Comparison of ENCODE assay signal across 32 cellular contexts in the genomic region with DNA sequence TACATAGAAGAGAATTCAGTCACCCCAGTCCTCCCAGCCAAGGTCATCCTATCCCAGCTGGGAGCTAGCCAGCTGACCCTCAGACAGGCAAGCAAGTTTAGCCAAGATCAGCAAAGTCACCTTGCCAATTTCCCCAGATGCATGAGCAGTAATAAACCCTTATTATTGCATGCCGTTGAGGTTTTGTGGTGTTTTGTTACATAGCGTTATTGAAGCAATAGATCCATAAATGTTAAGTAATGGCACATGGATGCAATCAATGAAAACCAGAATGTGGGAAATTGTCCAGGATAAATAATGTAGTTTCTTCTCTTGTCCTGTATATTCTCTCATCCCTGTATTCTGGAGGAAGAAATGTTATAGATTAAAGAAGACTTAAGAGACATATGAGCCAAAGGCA.
"Had no signal": no experiment of that assay in that cellular context is flagged by ENCODE, and none has a peak within 500 bp of the region (broad histone marks: within the 10 kb centered on the region; RNA-seq: fewer than 3 reads in every experiment).

No MANE protein-coding gene starts in this region.

- H3K4me1 ChIP-seq: ascending aorta, body of pancreas had no signal

- FAIRE-seq: bronchial epithelial cell, TTC549 had no signal

- H3K4me3 ChIP-seq: ascending aorta, body of pancreas, SK-N-MC had no signal

- ATAC-seq: activated CD8-positive, alpha-beta memory T cell treated with anti-CD3 and anti-CD28 coated beads, Interleukin-2, amount 10 ng/mL, durations not matched to agents 7 days and 5 days; body of pancreas; Panc1; Right ventricle myocardium inferior; T-cell had no signal

- H3K9me3 ChIP-seq: ascending aorta, body of pancreas had no signal

- H3K4me3 Mint-ChIP-seq: activated B cell treated with CpG ODN at 0.5 μM for 24 hours; activated CD4-positive, alpha-beta T cell treated with anti-CD3 and anti-CD28 coated beads, Interleukin-2, amount 10 ng/mL, durations not matched to agents 24 days and 14 days; activated CD8-positive, alpha-beta memory T cell treated with anti-CD3 and anti-CD28 coated beads, Interleukin-2, amount 10 ng/mL, durations not matched to agents 7 days and 5 days; activated naive CD4-positive, alpha-beta T cell treated with anti-CD3 and anti-CD28 coated beads, Interleukin-2, amount 50 U/mL, for 24 hours; activated T-cell treated with anti-CD3 and anti-CD28 coated beads, Interleukin-2, amount 50 U/mL, for 24 hours; activated T-helper 1 cell treated with anti-CD3 and anti-CD28 coated beads, Interleukin-12 subunit alpha, Interleukin-12 subunit beta, Interleukin-2, Interleukin-4 antibody, amounts not matched to agents 30 ng/mL and 10 ng/mL and 1 ng/mL, durations not matched to agents 14 hours and 24 hours and 36 hours; T-cell had no signal

- H3K4me1 Mint-ChIP-seq: activated B cell treated with CpG ODN at 0.5 μM for 24 hours; activated CD4-positive, alpha-beta T cell treated with anti-CD3 and anti-CD28 coated beads, Interleukin-2, amount 10 ng/mL, durations not matched to agents 24 days and 14 days; activated CD8-positive, alpha-beta memory T cell treated with anti-CD3 and anti-CD28 coated beads, Interleukin-2, amount 10 ng/mL, durations not matched to agents 7 days and 5 days; activated naive CD4-positive, alpha-beta T cell treated with anti-CD3 and anti-CD28 coated beads, Interleukin-2, amount 50 U/mL, for 24 hours; T-cell had no signal

- H3K27me3 ChIP-seq: ascending aorta, body of pancreas had no signal

- DNase-seq: activated B cell treated with CpG ODN at 0.5 μM for 24 hours; activated CD4-positive, alpha-beta T cell treated with anti-CD3 and anti-CD28 coated beads for 1 hour; activated CD4-positive, alpha-beta T cell treated with anti-CD3 and anti-CD28 coated beads, Interleukin-2, amount 10 ng/mL, durations not matched to agents 24 days and 14 days; activated CD4-positive, alpha-beta T cell treated with anti-CD3 and anti-CD28 coated beads, Interleukin-2, amount 50 U/mL, for 48 hours; activated CD8-positive, alpha-beta memory T cell treated with anti-CD3 and anti-CD28 coated beads, Interleukin-2, amount 10 ng/mL, durations not matched to agents 7 days and 5 days; activated effector memory CD4-positive, alpha-beta T cell treated with Interleukin-2 at 50 U/mL for 16 hours; activated naive CD4-positive, alpha-beta T cell; activated T-cell treated with anti-CD3 and anti-CD28 coated beads, Interleukin-2, amount 50 U/mL, for 24 hours; amniotic stem cell; body of pancreas; central memory CD4-positive, alpha-beta T cell; MM.1S; NCI-H1105; NCI-H1436; NCI-H1694 treated with DMSO at 0.1 percent for 48 hours; NCI-H2029 treated with DMSO at 0.1 percent for 48 hours; NCI-H510A treated with DMSO at 0.1 percent for 48 hours; NCI-H69; NK-92 treated with Interleukin-12 subunit alpha and Interleukin-12 subunit beta, amount 100 ng/mL, for 24 hours; OCI-M1; RPMI8226; T-cell; T-helper 2 cell; T1000 had no signal

- H3K27ac ChIP-seq: ascending aorta, body of pancreas, SK-N-MC had no signal

- H3K9me3 Mint-ChIP-seq: activated T-helper 1 cell treated with anti-CD3 and anti-CD28 coated beads, Interleukin-12 subunit alpha, Interleukin-12 subunit beta, Interleukin-2, Interleukin-4 antibody, amounts not matched to agents 30 ng/mL and 10 ng/mL and 1 ng/mL, durations not matched to agents 14 hours and 24 hours and 36 hours had no signal

- H3K27ac Mint-ChIP-seq: activated B cell treated with CpG ODN at 0.5 μM for 24 hours; activated CD4-positive, alpha-beta T cell treated with anti-CD3 and anti-CD28 coated beads, Interleukin-2, amount 10 ng/mL, durations not matched to agents 24 days and 14 days; activated CD8-positive, alpha-beta memory T cell treated with anti-CD3 and anti-CD28 coated beads, Interleukin-2, amount 10 ng/mL, durations not matched to agents 7 days and 5 days; activated naive CD4-positive, alpha-beta T cell treated with anti-CD3 and anti-CD28 coated beads, Interleukin-2, amount 50 U/mL, for 24 hours; activated T-cell treated with anti-CD3 and anti-CD28 coated beads, Interleukin-2, amount 50 U/mL, for 24 hours; activated T-helper 1 cell treated with anti-CD3 and anti-CD28 coated beads, Interleukin-12 subunit alpha, Interleukin-12 subunit beta, Interleukin-2, Interleukin-4 antibody, amounts not matched to agents 30 ng/mL and 10 ng/mL and 1 ng/mL, durations not matched to agents 14 hours and 24 hours and 36 hours; T-cell had no signal

- H3K36me3 ChIP-seq: ascending aorta had no signal
